In the genomic region with DNA sequence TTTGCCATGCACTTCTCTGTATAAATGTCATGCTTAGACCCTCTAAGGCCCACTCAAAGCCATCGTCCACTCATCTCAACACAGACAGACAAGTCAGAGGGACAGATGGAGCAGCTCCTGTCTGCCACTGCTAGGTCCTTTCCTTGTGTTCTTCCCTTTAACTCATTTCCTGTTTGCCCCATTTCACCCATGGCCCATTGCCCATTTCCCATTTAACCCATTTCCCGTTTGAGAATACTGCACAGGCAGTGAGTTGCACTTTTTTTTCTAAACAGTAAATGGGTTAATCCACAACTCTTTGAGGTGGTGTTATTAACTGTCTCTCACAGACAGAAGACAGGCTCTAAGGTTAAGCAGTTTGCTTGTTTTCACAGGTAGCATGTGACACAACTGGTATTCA, we compare ENCODE assay signal across 1 cellular context.
TF ChIP-seq lines count a peak whose summit lies in the region.

No MANE protein-coding gene starts in this region.

TF ChIP-seq in SK-N-SH, 30 proteins besides CTCF, POLR2A, EP300 and RAD21 (continued from another document):
- TF ChIP-seq USF1 (IDR thresholded peaks at IDR 0.05; ENCODE audit: borderline replicate concordance, low read depth) (no peak), RCOR1 (IDR thresholded peaks at IDR 0.05; ENCODE audit: low read length) (no peak)
